Comparison of ENCODE assay signal across 11 cellular contexts in genomic region chr5:17317499-17317898, GRCh38.
DNase-seq lines count a peak whose midpoint lies in the region; ATAC-seq, FAIRE-seq and TF ChIP-seq lines count a peak whose summit lies in the region.
"Had no signal": no experiment of that assay in that cellular context is flagged by ENCODE, and none has a peak within 500 bp of the region (broad histone marks: within the 10 kb centered on the region; RNA-seq: fewer than 3 reads in every experiment).

No MANE protein-coding gene starts in this region.

- H3K27me3 ChIP-seq in hepatocyte: no peaks in the 10 kb centered on the region
- H3K27me3 ChIP-seq in aorta (ENCODE audit: control insufficient read depth in 1 of 2, insufficient read depth in 2 of 2, low read length in 1 of 2): no peaks in the 10 kb centered on the region
- H3K27me3 ChIP-seq: brain microvascular endothelial cell had no signal

- intact Hi-C loops in aorta (cut with DNase I): no loop called here

- no peak overlapping the region for H3K4me2 ChIP-seq in hepatocyte

- in situ Hi-C loops in KBM-7 (cut with MboI; ENCODE audit: low pct_unique_long_range_greater_than_20kb, low sequenced_read_pairs): no loop called here

- no peaks in the 10 kb centered on the region for H3K79me2 ChIP-seq in hepatocyte

- no peaks in the 10 kb centered on the region for H3K36me3 ChIP-seq in hepatocyte (replicated peaks; ENCODE audit: insufficient read depth, low read depth)
- H3K36me3 ChIP-seq in aorta (ENCODE audit: control insufficient read depth in 1 of 2, insufficient read depth in 2 of 2, low read length in 1 of 2): no peaks in the 10 kb centered on the region
- H3K36me3 ChIP-seq: brain microvascular endothelial cell had no signal

- TF ChIP-seq CTCF in hepatocyte (IDR thresholded peaks at IDR 0.05; ENCODE audit: poor library complexity): no peak

- no peak overlapping the region for H2AFZ ChIP-seq in hepatocyte

- H3K27ac ChIP-seq in hepatocyte: peak overlapping the region; percentile 4
- H3K27ac ChIP-seq in aorta (ENCODE audit: low read depth in 1 of 2, low read length in 2 of 2): no peak overlapping the region
- H3K27ac ChIP-seq: brain microvascular endothelial cell had no signal

- FAIRE-seq in H54 (lab: Jason Lieb, UNC): no peak

- no peak for TF ChIP-seq POLR2A in H54 (IDR thresholded peaks at IDR 0.05; ENCODE audit: low read depth, low read length)

- peak; percentile 22 for ATAC-seq in GM18870 (IDR thresholded peaks at IDR 0.05; ENCODE audit: unreplicated experiment)
- ATAC-seq in HG02610 (IDR thresholded peaks at IDR 0.05; ENCODE audit: unreplicated experiment): peak; percentile 30
- no peak for ATAC-seq in aorta (ENCODE audit: low FRiP score)

- peaks cover 14% of the 10 kb centered on the region for H3K4me1 ChIP-seq in hepatocyte (ENCODE audit: insufficient read depth)
- H3K4me1 ChIP-seq in aorta (ENCODE audit: control insufficient read depth in 1 of 2, insufficient read depth in 2 of 2, low read length in 2 of 2): no peaks in the 10 kb centered on the region

- H3K9me3 ChIP-seq in hepatocyte (ENCODE audit: low read depth): no peaks in the 10 kb centered on the region
- H3K9me3 ChIP-seq in aorta (ENCODE audit: control insufficient read depth, low read length): no peaks in the 10 kb centered on the region

- DNase-seq in KBM-7: peak; percentile 25
- DNase-seq in hepatocyte (ENCODE audit: low spot score): no peak
- DNase-seq in T1000 (lab: John Stamatoyannopoulos, UW): no peak
- no peak for DNase-seq in H54 (ENCODE audit: insufficient read length, low spot score)
- no peak for DNase-seq in aorta
- no peak for DNase-seq in NCI-H1048 (lab: John Stamatoyannopoulos, UW)
- DNase-seq: hypothalamus, NCI-H1417 had no signal

- 85% methylated on average over 6 of the region's 6 CpGs for WGBS in hepatocyte (ENCODE audit: low lambda C conversion rate, missing lambda C conversion rate)
- WGBS in aorta, 2 donors: 71 to 74% methylated on average over 6 of the region's 6 CpGs

- H3K9me2 ChIP-seq in hepatocyte (replicated peaks; ENCODE audit: insufficient read depth): no peaks in the 10 kb centered on the region

- H3K4me3 ChIP-seq in hepatocyte: no peak overlapping the region
- H3K4me3 ChIP-seq in aorta (ENCODE audit: low read length in 2 of 2): no peak overlapping the region

- no peaks in the 10 kb centered on the region for H4K20me1 ChIP-seq in hepatocyte (ENCODE audit: insufficient read depth, poor library complexity, severe bottlenecking)
